21 cellular contexts compared by ENCODE assay signal in genomic region chr7:107319724-107320228, GRCh38.
"Had no signal": no experiment of that assay in that cellular context is flagged by ENCODE, and none has a peak within 500 bp of the region (broad histone marks: within the 10 kb centered on the region; RNA-seq: fewer than 3 reads in every experiment).

No MANE protein-coding gene starts in this region.

- DNase-seq: dermis blood vessel endothelial cell; dorsolateral prefrontal cortex; effector CD4-positive, alpha-beta T cell; effector memory CD4-positive, alpha-beta T cell; esophagus squamous epithelium; foreskin fibroblast; foreskin melanocyte; gastrocnemius medialis; glutamatergic neuron; head of caudate nucleus; heart right ventricle; hippocampal formation; left cardiac atrium; left lung; left ventricle myocardium superior; lower lobe of right lung; mesenchymal stem cell; naive thymus-derived CD4-positive, alpha-beta T cell had no signal

- H3K36me3 ChIP-seq: gastrocnemius medialis had no signal

- ATAC-seq: gastrocnemius medialis; heart right ventricle; left cardiac atrium; left lung; left ventricle myocardium superior; lower lobe of right lung; naive thymus-derived CD4-positive, alpha-beta T cell had no signal

- H3K9me3 ChIP-seq: esophagus squamous epithelium, gastrocnemius medialis, heart right ventricle, left lung, lower lobe of right lung had no signal

- H3K4me1 ChIP-seq: left lung had no signal

- H3K27me3 Mint-ChIP-seq: naive thymus-derived CD4-positive, alpha-beta T cell had no signal

- H3K27me3 ChIP-seq: dorsolateral prefrontal cortex, esophagus squamous epithelium, gastrocnemius medialis, heart right ventricle, left lung had no signal

- H3K4me3 Mint-ChIP-seq: mesothelial cell of epicardium; naive thymus-derived CD4-positive, alpha-beta T cell had no signal

- H3K27ac Mint-ChIP-seq: mesothelial cell of epicardium had no signal

- H3K27ac ChIP-seq: coronary artery, dorsolateral prefrontal cortex, epithelial cell of prostate, gastrocnemius medialis, heart right ventricle, left lung, lower lobe of right lung had no signal

- H3K4me3 ChIP-seq: coronary artery, dorsolateral prefrontal cortex, esophagus squamous epithelium, gastrocnemius medialis, heart right ventricle, left lung, lower lobe of right lung had no signal

- H3K9me3 Mint-ChIP-seq: naive thymus-derived CD4-positive, alpha-beta T cell had no signal
